Comparison of ENCODE assay signal across 14 cellular contexts in the genomic region with DNA sequence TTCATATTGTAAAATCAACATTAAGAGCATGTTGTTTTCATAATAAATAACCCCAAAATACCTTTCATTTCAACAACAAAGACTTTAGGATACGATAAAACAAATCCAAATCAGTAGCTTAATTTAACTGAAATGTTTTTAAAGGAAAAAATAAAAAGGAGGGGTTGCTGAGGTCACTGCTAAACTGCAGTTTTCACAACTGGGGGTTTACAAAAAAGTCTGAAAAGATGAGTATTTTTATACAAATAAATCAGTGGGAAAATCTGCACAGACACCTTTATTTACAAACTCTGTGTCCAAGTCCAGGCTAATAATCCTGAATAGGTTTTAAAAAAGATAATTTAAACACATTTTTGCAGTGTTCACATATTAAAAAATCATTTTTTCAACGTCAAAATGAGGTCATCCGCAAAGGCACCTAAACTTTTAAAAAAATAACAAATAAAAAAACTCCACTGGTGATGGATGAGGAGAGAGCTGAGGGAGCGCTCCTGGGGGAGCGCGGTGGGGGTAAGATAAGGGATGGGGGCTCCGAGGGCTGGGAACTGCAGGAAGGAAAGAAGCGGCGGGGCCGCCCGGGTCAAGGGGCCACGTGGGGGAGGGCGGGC. TPM values are rescaled to one million over a fixed set of nuclear protein-coding genes. Genes with fewer than 3 reads are reported as not detected.
DNase-seq lines count a peak whose midpoint lies in the region; TF ChIP-seq lines count a peak whose summit lies in the region.
"Had no signal": no experiment of that assay in that cellular context is flagged by ENCODE, and none has a peak within 500 bp of the region (broad histone marks: within the 10 kb centered on the region; RNA-seq: fewer than 3 reads in every experiment).

No MANE protein-coding gene starts in this region.

- H3K4me1 Mint-ChIP-seq in brain, result peaks cover 63% of the 10 kb centered on the region
- H3K4me1 Mint-ChIP-seq in mesothelial cell of epicardium, result peaks cover 60% of the 10 kb centered on the region
- peaks cover 50% of the 10 kb centered on the region for H3K4me1 Mint-ChIP-seq in activated T-helper 1 cell treated with anti-CD3 and anti-CD28 coated beads, Interleukin-12 subunit alpha, Interleukin-12 subunit beta, Interleukin-2, Interleukin-4 antibody, amounts not matched to agents 30 ng/mL and 10 ng/mL and 1 ng/mL, durations not matched to agents 14 hours and 24 hours and 36 hours (ENCODE audit: low read depth)

- DNase-seq in AG04449 (ENCODE audit: low read depth, low spot score), result no peak
- DNase-seq in HFF-Myc (ENCODE audit: extremely low read depth, low read depth), result no peak
- no peak for DNase-seq in mesothelial cell of epicardium (ENCODE audit: low spot score in 2 of 2, unreplicated experiment in 2 of 2)
- DNase-seq in GM13977 (ENCODE audit: low spot score), result no peak
- no peak for DNase-seq in DMS79 treated with DMSO at 0.1 percent for 48 hours (lab: John Stamatoyannopoulos, UW)
- no peak for DNase-seq in activated T-helper 1 cell treated with anti-CD3 and anti-CD28 coated beads, Interleukin-12 subunit alpha, Interleukin-12 subunit beta, Interleukin-2, Interleukin-4 antibody, amounts not matched to agents 30 ng/mL and 10 ng/mL and 1 ng/mL, durations not matched to agents 14 hours and 24 hours and 36 hours (ENCODE audit: low spot score)
- no peak for DNase-seq in central memory CD4-positive, alpha-beta T cell
- DNase-seq: NCI-H510A had no signal

- H3K36me3 Mint-ChIP-seq in brain, result peaks cover 10% of the 10 kb centered on the region
- no peaks in the 10 kb centered on the region for H3K36me3 Mint-ChIP-seq in mesothelial cell of epicardium
- H3K36me3 Mint-ChIP-seq in activated T-helper 1 cell treated with anti-CD3 and anti-CD28 coated beads, Interleukin-12 subunit alpha, Interleukin-12 subunit beta, Interleukin-2, Interleukin-4 antibody, amounts not matched to agents 30 ng/mL and 10 ng/mL and 1 ng/mL, durations not matched to agents 14 hours and 24 hours and 36 hours (ENCODE audit: low read depth), result peaks cover 6% of the 10 kb centered on the region

- in situ Hi-C loops in GM13977 (cut with MboI; ENCODE audit: low pct_unique_long_range_greater_than_20kb, low sequenced_read_pairs, unreplicated experiment), result loop anchor here (10.0 to 25.0 kb wide), 3 partner anchors 287 to 512 kb away; no protein-coding TSS in a partner anchor

- POLR2A ChIA-PET in AG04449 (lab: Yijun Ruan, JAX), result interaction anchor here (1.3 to 5.0 kb wide), 2 partner anchors 14 to 387 kb away, joined by 3 to 76 read pairs; a partner anchor contains a TSS

- H3K27ac Mint-ChIP-seq in brain (peak overlapping the region in 2 of 5 experiments; percentile 56 to 80), mesothelial cell of epicardium (peak overlapping the region; percentile 61)
- no peak overlapping the region for H3K27ac Mint-ChIP-seq in activated T-helper 1 cell treated with anti-CD3 and anti-CD28 coated beads, Interleukin-12 subunit alpha, Interleukin-12 subunit beta, Interleukin-2, Interleukin-4 antibody, amounts not matched to agents 30 ng/mL and 10 ng/mL and 1 ng/mL, durations not matched to agents 14 hours and 24 hours and 36 hours
- H3K27ac Mint-ChIP-seq: activated CD8-positive, alpha-beta T cell treated with anti-CD3 and anti-CD28 coated beads for 36 hours had no signal

- TF ChIP-seq CTCF in AG04449 (IDR thresholded peaks at IDR 0.05; ENCODE audit: insufficient read depth, low read length, missing control alignments) (no peak), HFF-Myc (IDR thresholded peaks at IDR 0.05; ENCODE audit: low read depth, low read length, missing control alignments) (no peak), brain (conservative IDR thresholded peaks at IDR 0.05) (no peak), mesothelial cell of epicardium (IDR thresholded peaks at IDR 0.05; ENCODE audit: unreplicated experiment) (no peak), GM13977 (IDR thresholded peaks at IDR 0.05; ENCODE audit: extremely low read depth, insufficient read depth, missing control alignments) (no peak)

- H3K9me3 Mint-ChIP-seq in brain, result peaks cover 0 to 10% (median 0%) of the 10 kb centered on the region in 5 experiments
- no peaks in the 10 kb centered on the region for H3K9me3 Mint-ChIP-seq in mesothelial cell of epicardium
- H3K9me3 Mint-ChIP-seq in activated T-helper 1 cell treated with anti-CD3 and anti-CD28 coated beads, Interleukin-12 subunit alpha, Interleukin-12 subunit beta, Interleukin-2, Interleukin-4 antibody, amounts not matched to agents 30 ng/mL and 10 ng/mL and 1 ng/mL, durations not matched to agents 14 hours and 24 hours and 36 hours, result no peaks in the 10 kb centered on the region
- H3K9me3 Mint-ChIP-seq: activated CD8-positive, alpha-beta T cell treated with anti-CD3 and anti-CD28 coated beads for 36 hours; stimulated activated naive CD8-positive, alpha-beta T cell treated with anti-CD3 and anti-CD28 coated beads, Interleukin-15, Interleukin-2, amounts not matched to agents 100 ng/mL and 50 ng/mL, for 24 hours had no signal

- H3K4me3 ChIP-seq in AG04449 (ENCODE audit: low read depth, low read length), result peak overlapping the region; percentile 81
- H3K4me3 ChIP-seq in HFF-Myc (replicated peaks; ENCODE audit: low read depth, low read length), result peak overlapping the region; percentile 64
- H3K4me3 ChIP-seq: SK-N-MC had no signal

- intact Hi-C loops in activated T-helper 1 cell treated with anti-CD3 and anti-CD28 coated beads, Interleukin-12 subunit alpha, Interleukin-12 subunit beta, Interleukin-2, Interleukin-4 antibody, amounts not matched to agents 30 ng/mL and 10 ng/mL and 1 ng/mL, durations not matched to agents 14 hours and 24 hours and 36 hours (cut with micrococcal nuclease), result loop anchor here (5.0 to 10.0 kb wide), 4 partner anchors 285 to 1382 kb away; a partner anchor contains a TSS

- H3K27me3 Mint-ChIP-seq in brain, result peaks cover 74% of the 10 kb centered on the region
- peaks cover 75% of the 10 kb centered on the region for H3K27me3 Mint-ChIP-seq in mesothelial cell of epicardium (ENCODE audit: low read depth)
- H3K27me3 Mint-ChIP-seq in activated T-helper 1 cell treated with anti-CD3 and anti-CD28 coated beads, Interleukin-12 subunit alpha, Interleukin-12 subunit beta, Interleukin-2, Interleukin-4 antibody, amounts not matched to agents 30 ng/mL and 10 ng/mL and 1 ng/mL, durations not matched to agents 14 hours and 24 hours and 36 hours (ENCODE audit: insufficient read depth), result peaks cover 68% of the 10 kb centered on the region

- CTCF ChIA-PET in AG04449 (lab: Yijun Ruan, JAX), result interaction anchor here (0.8 to 2.3 kb wide), 11 partner anchors 12 to 401 kb away, joined by 3 to 10 read pairs (median 3); a partner anchor contains a TSS

- H3K4me3 Mint-ChIP-seq in brain (peak overlapping the region in 4 of 5 experiments; percentile 51 to 89 (median 68)), mesothelial cell of epicardium (peak overlapping the region; percentile 75)
- H3K4me3 Mint-ChIP-seq in activated T-helper 1 cell treated with anti-CD3 and anti-CD28 coated beads, Interleukin-12 subunit alpha, Interleukin-12 subunit beta, Interleukin-2, Interleukin-4 antibody, amounts not matched to agents 30 ng/mL and 10 ng/mL and 1 ng/mL, durations not matched to agents 14 hours and 24 hours and 36 hours, result no peak overlapping the region

RNA-seq across cellular contexts. Expression of a gene that starts 3.1 kb away (rescaled TPM):
- 0.17 TPM for polyA plus RNA-seq in brain (ENCODE audit: insufficient read depth, low read depth, low replicate concordance)
- total RNA-seq in mesothelial cell of epicardium, result 9.7 to 11.8 TPM (median 10.7 TPM) in 3 replicates
- 0.20 TPM in 1 of 2 replicates, not detected in the other for total RNA-seq in activated T-helper 1 cell treated with anti-CD3 and anti-CD28 coated beads, Interleukin-12 subunit alpha, Interleukin-12 subunit beta, Interleukin-2, Interleukin-4 antibody, amounts not matched to agents 30 ng/mL and 10 ng/mL and 1 ng/mL, durations not matched to agents 14 hours and 24 hours and 36 hours
- total RNA-seq: activated CD8-positive, alpha-beta T cell treated with anti-CD3 and anti-CD28 coated beads for 36 hours; mesenteric fat pad had no signal

RNA-seq across cellular contexts. Expression of a gene that starts 14.3 kb away (rescaled TPM):
- 0.63 TPM for polyA plus RNA-seq in brain (ENCODE audit: insufficient read depth, low read depth, low replicate concordance)
- total RNA-seq in mesothelial cell of epicardium, result 5.1 to 5.9 TPM (median 5.1 TPM) in 3 replicates
- total RNA-seq in activated T-helper 1 cell treated with anti-CD3 and anti-CD28 coated beads, Interleukin-12 subunit alpha, Interleukin-12 subunit beta, Interleukin-2, Interleukin-4 antibody, amounts not matched to agents 30 ng/mL and 10 ng/mL and 1 ng/mL, durations not matched to agents 14 hours and 24 hours and 36 hours, result not detected in 2 replicates
- total RNA-seq: activated CD8-positive, alpha-beta T cell treated with anti-CD3 and anti-CD28 coated beads for 36 hours; glomerular endothelial cell had no signal
